In genomic region chr6:135535989-135536414, GRCh38 we compare ENCODE assay signal across 8 cellular contexts. TPM values are rescaled to one million over a fixed set of nuclear protein-coding genes. Genes with fewer than 3 reads are reported as not detected.
A peak's percentile ranks its signal among the peaks of the same experiment; 100 is the strongest.
DNase-seq lines count a peak whose midpoint lies in the region; ATAC-seq and TF ChIP-seq lines count a peak whose summit lies in the region.

No MANE protein-coding gene starts in this region.

- H3K36me3 ChIP-seq in BLaER1 treated with 17β-estradiol and CSF1 and Interleukin-3, amounts not matched to agents 10 nM and 100 nM: no peaks in the 10 kb centered on the region
- no peaks in the 10 kb centered on the region for H3K36me3 ChIP-seq in gastrocnemius medialis

- no peak overlapping the region for H3K4me3 ChIP-seq in BLaER1 treated with 17β-estradiol and CSF1 and Interleukin-3, amounts not matched to agents 10 nM and 100 nM
- peak overlapping the region in 1 of 4 donors; percentile 12 for H3K4me3 ChIP-seq in gastrocnemius medialis

- intact Hi-C loops in activated CD8-positive, alpha-beta T cell treated with anti-CD3 and anti-CD28 coated beads for 36 hours (cut with micrococcal nuclease): loop anchor here (2.0 to 5.0 kb wide), 6 partner anchors 41 to 691 kb away; no protein-coding TSS in a partner anchor
- intact Hi-C loops in gastrocnemius medialis (cut with DNase I; ENCODE audit: low total_unique reads): loop anchor here (2.0 to 10.0 kb wide), 2 partner anchors 399 to 691 kb away; no protein-coding TSS in a partner anchor

- H3K4me2 ChIP-seq in BLaER1 treated with 17β-estradiol and CSF1 and Interleukin-3, amounts not matched to agents 10 nM and 100 nM: peak overlapping the region in 7 of 11 experiments; percentile 4 to 43 (median 30); a peak in 7 of 22 replicates

- no peaks in the 10 kb centered on the region for H4K20me1 ChIP-seq in BLaER1 treated with 17β-estradiol and CSF1 and Interleukin-3, amounts not matched to agents 10 nM and 100 nM

- no peaks in the 10 kb centered on the region for H3K27me3 ChIP-seq in BLaER1 treated with 17β-estradiol and CSF1 and Interleukin-3, amounts not matched to agents 10 nM and 100 nM
- no peaks in the 10 kb centered on the region for H3K27me3 ChIP-seq in gastrocnemius medialis

- POLR2A ChIA-PET in activated CD8-positive, alpha-beta T cell treated with anti-CD3 and anti-CD28 coated beads for 36 hours (lab: Charles Lee): interaction anchor here (1.6 kb wide), 1 partner anchor 51 kb away, joined by 3 read pairs; no protein-coding TSS in a partner anchor

- in situ Hi-C loops in gastrocnemius medialis (cut with MboI; ENCODE audit: low sequenced_read_pairs in 4 of 4): loop anchor here (5.0 to 25.0 kb wide), 3 partner anchors 401 to 691 kb away; no protein-coding TSS in a partner anchor

- CTCF ChIA-PET in activated CD8-positive, alpha-beta T cell treated with anti-CD3 and anti-CD28 coated beads for 36 hours (lab: Charles Lee): interaction anchor here (0.5 to 2.8 kb wide), 52 partner anchors 9 to 781 kb away, joined by 3 to 35 read pairs (median 5); no protein-coding TSS in a partner anchor

- H3K36me3 Mint-ChIP-seq in activated CD8-positive, alpha-beta T cell treated with anti-CD3 and anti-CD28 coated beads for 36 hours (ENCODE audit: low read depth): peaks cover 3% of the 10 kb centered on the region

- peak; percentile 30 for DNase-seq in NCI-H1694 treated with DMSO at 0.1 percent for 48 hours (lab: John Stamatoyannopoulos, UW)
- peak; percentile 18 for DNase-seq in activated CD8-positive, alpha-beta T cell treated with anti-CD3 and anti-CD28 coated beads for 36 hours
- DNase-seq in glomerular visceral epithelial cell (ENCODE audit: extremely low spot score): peak; percentile 82
- no peak for DNase-seq in gastrocnemius medialis

- no peak overlapping the region; a peak in 1 of 22 replicates for H3K9ac ChIP-seq in BLaER1 treated with 17β-estradiol and CSF1 and Interleukin-3, amounts not matched to agents 10 nM and 100 nM

- H3K27ac Mint-ChIP-seq in activated CD8-positive, alpha-beta T cell treated with anti-CD3 and anti-CD28 coated beads for 36 hours: peak overlapping the region; percentile 70

- no peak overlapping the region for H3K4me3 Mint-ChIP-seq in activated CD8-positive, alpha-beta T cell treated with anti-CD3 and anti-CD28 coated beads for 36 hours

- no peaks in the 10 kb centered on the region; a peak in 3 of 22 replicates for H3K9me3 ChIP-seq in BLaER1 treated with 17β-estradiol and CSF1 and Interleukin-3, amounts not matched to agents 10 nM and 100 nM (replicated peaks in 1 of 11)
- no peaks in the 10 kb centered on the region for H3K9me3 ChIP-seq in gastrocnemius medialis

- H3K4me1 Mint-ChIP-seq in activated CD8-positive, alpha-beta T cell treated with anti-CD3 and anti-CD28 coated beads for 36 hours (ENCODE audit: low read depth): peaks cover 33% of the 10 kb centered on the region

- no peak overlapping the region for H3K27ac ChIP-seq in BLaER1 treated with 17β-estradiol and CSF1 and Interleukin-3, amounts not matched to agents 10 nM and 100 nM
- H3K27ac ChIP-seq in gastrocnemius medialis: no peak overlapping the region

- TF ChIP-seq POLR2A in gastrocnemius medialis (IDR thresholded peaks at IDR 0.05): no peak

- peaks cover 0 to 13% (median 5%) of the 10 kb centered on the region in 10 experiments; a peak in 7 of 20 replicates for H3K4me1 ChIP-seq in BLaER1 treated with 17β-estradiol and CSF1 and Interleukin-3, amounts not matched to agents 10 nM and 100 nM
- H3K4me1 ChIP-seq in gastrocnemius medialis: no peaks in the 10 kb centered on the region

- H3K9me3 Mint-ChIP-seq in activated CD8-positive, alpha-beta T cell treated with anti-CD3 and anti-CD28 coated beads for 36 hours: no peaks in the 10 kb centered on the region

- peaks cover 2% of the 10 kb centered on the region for H3K27me3 Mint-ChIP-seq in activated CD8-positive, alpha-beta T cell treated with anti-CD3 and anti-CD28 coated beads for 36 hours

- peak; percentile 63 for TF ChIP-seq CTCF in GM12873 (IDR thresholded peaks at IDR 0.05; ENCODE audit: insufficient read depth, low read depth, low read length, missing control alignments)
- peak; percentile 87 for TF ChIP-seq CTCF in activated CD8-positive, alpha-beta T cell treated with anti-CD3 and anti-CD28 coated beads for 36 hours (IDR thresholded peaks at IDR 0.05)
- peak; percentile 30 to 68 (median 45) for TF ChIP-seq CTCF in gastrocnemius medialis (IDR thresholded peaks at IDR 0.05 in 4 of 5, conservative IDR thresholded peaks at IDR 0.05 in 1 of 5)

- no peak for ATAC-seq in activated CD8-positive, alpha-beta T cell treated with anti-CD3 and anti-CD28 coated beads for 36 hours
- ATAC-seq in gastrocnemius medialis: no peak
- ATAC-seq in HG03108 (IDR thresholded peaks at IDR 0.05; ENCODE audit: unreplicated experiment): no peak
- ATAC-seq in HG03432 (IDR thresholded peaks at IDR 0.05; ENCODE audit: unreplicated experiment): no peak

RNA-seq across cellular contexts. Expression of gene AHI1, which starts 38.5 kb away (rescaled TPM):
- total RNA-seq in activated CD8-positive, alpha-beta T cell treated with anti-CD3 and anti-CD28 coated beads for 36 hours: 10 to 100 TPM; 32.1 to 33.3 TPM
- total RNA-seq in gastrocnemius medialis: 10 to 100 TPM in 2 of 4 donors, 1 to 10 TPM in 2; 3.5 to 16.8 (median 8.2) TPM

Comparison
In these comparisons a context has a peak if more than half of its experiments do, and no peak if none do; other contexts are left out.
1. DNase-seq: peak in NCI-H1694 treated with DMSO at 0.1 percent for 48 hours (single experiment), activated CD8-positive, alpha-beta T cell treated with anti-CD3 and anti-CD28 coated beads for 36 hours (single experiment) and glomerular visceral epithelial cell (single experiment); none in gastrocnemius medialis (0 of 2).
2. Peak in every context shown above with its lines, with median percentiles within 50 percentile points of each other: CTCF ChIP-seq.